Comparison of ENCODE assay signal across 11 cellular contexts in the genomic region with DNA sequence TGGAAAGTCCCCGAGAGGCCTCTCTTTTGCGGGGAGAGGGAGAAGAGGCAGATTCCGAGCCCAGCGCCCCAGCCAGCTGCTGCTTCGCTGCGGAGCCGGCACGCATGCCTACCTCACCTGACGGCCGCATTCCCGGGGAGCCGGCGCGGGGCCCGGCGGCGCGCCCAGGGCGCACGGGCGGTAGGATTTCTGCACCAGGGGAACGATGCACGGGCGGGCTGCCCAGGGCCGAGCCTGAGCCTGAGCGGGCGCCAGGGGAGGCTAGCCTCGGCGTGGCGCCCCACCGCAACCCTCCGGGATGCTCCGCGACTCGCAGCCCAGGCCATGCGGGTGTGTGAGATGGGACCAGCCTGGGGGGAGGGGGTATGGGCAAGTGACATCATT.
DNase-seq lines count a peak whose midpoint lies in the region; ATAC-seq and TF ChIP-seq lines count a peak whose summit lies in the region.
"Had no signal": no experiment of that assay in that cellular context is flagged by ENCODE, and none has a peak within 500 bp of the region (broad histone marks: within the 10 kb centered on the region; RNA-seq: fewer than 3 reads in every experiment).

No MANE protein-coding gene starts in this region.

- in situ Hi-C loops in transverse colon (cut with MboI; ENCODE audit: low pct_ligation_motif_present in 1 of 4, low pct_unique_long_range_greater_than_20kb in 1 of 4, low sequenced_read_pairs in 3 of 4) = no loop called here

- peaks cover 2% of the 10 kb centered on the region for H3K36me3 Mint-ChIP-seq in activated CD8-positive, alpha-beta memory T cell treated with anti-CD3 and anti-CD28 coated beads, Interleukin-2, amount 10 ng/mL, durations not matched to agents 7 days and 5 days
- H3K36me3 Mint-ChIP-seq in activated naive CD8-positive, alpha-beta T cell treated with anti-CD3 and anti-CD28 coated beads, Interleukin-2, amount 10 ng/mL, durations not matched to agents 7 days and 5 days = no peaks in the 10 kb centered on the region
- H3K36me3 Mint-ChIP-seq in stimulated activated naive CD8-positive, alpha-beta T cell treated with anti-CD3 and anti-CD28 coated beads, Interleukin-15, Interleukin-2, amounts not matched to agents 100 ng/mL and 50 ng/mL, for 24 hours (ENCODE audit: low read depth) = no peaks in the 10 kb centered on the region
- H3K36me3 Mint-ChIP-seq: IgD-negative memory B cell, naive B cell had no signal

- no peaks in the 10 kb centered on the region for H3K9me3 Mint-ChIP-seq in activated CD8-positive, alpha-beta memory T cell treated with anti-CD3 and anti-CD28 coated beads, Interleukin-2, amount 10 ng/mL, durations not matched to agents 7 days and 5 days (ENCODE audit: low read depth)
- H3K9me3 Mint-ChIP-seq in activated naive CD8-positive, alpha-beta T cell treated with anti-CD3 and anti-CD28 coated beads, Interleukin-2, amount 10 ng/mL, durations not matched to agents 7 days and 5 days = peaks cover 2% of the 10 kb centered on the region
- no peaks in the 10 kb centered on the region for H3K9me3 Mint-ChIP-seq in stimulated activated naive CD8-positive, alpha-beta T cell treated with anti-CD3 and anti-CD28 coated beads, Interleukin-15, Interleukin-2, amounts not matched to agents 100 ng/mL and 50 ng/mL, for 24 hours

- no peak for TF ChIP-seq EP300 in transverse colon (IDR thresholded peaks at IDR 0.05; ENCODE audit: low read depth)

- TF ChIP-seq CTCF in transverse colon (IDR thresholded peaks at IDR 0.05) = no peak

- CTCF ChIA-PET in activated CD8-positive, alpha-beta memory T cell treated with anti-CD3 and anti-CD28 coated beads, Interleukin-2, amount 10 ng/mL, durations not matched to agents 7 days and 5 days (lab: Charles Lee) = interaction anchor here (1.0 kb wide), 1 partner anchor 14 kb away, joined by 3 read pairs; no protein-coding TSS in a partner anchor

- ATAC-seq in activated CD8-positive, alpha-beta memory T cell treated with anti-CD3 and anti-CD28 coated beads, Interleukin-2, amount 10 ng/mL, durations not matched to agents 7 days and 5 days = peak; percentile 27
- peak; percentile 24 for ATAC-seq in activated naive CD8-positive, alpha-beta T cell treated with anti-CD3 and anti-CD28 coated beads, Interleukin-2, amount 10 ng/mL, durations not matched to agents 7 days and 5 days (ENCODE audit: low read depth)
- ATAC-seq in GM18498 (IDR thresholded peaks at IDR 0.05; ENCODE audit: unreplicated experiment) (no peak), HG02970 (IDR thresholded peaks at IDR 0.05; ENCODE audit: low FRiP score, unreplicated experiment) (no peak)

- H3K9me3 ChIP-seq in iPS-18c (ENCODE audit: control insufficient read depth, insufficient read depth, low read length) (no peaks in the 10 kb centered on the region), transverse colon (no peaks in the 10 kb centered on the region)
- H3K9me3 ChIP-seq: HAP-1 had no signal

- intact Hi-C loops in transverse colon (cut with DNase I; ENCODE audit: low total_unique reads) = no loop called here

- H3K27ac ChIP-seq in transverse colon = no peak overlapping the region

- no peak for TF ChIP-seq POLR2A in transverse colon (IDR thresholded peaks at IDR 0.05)

- H3K4me1 ChIP-seq in transverse colon = no peaks in the 10 kb centered on the region
- H3K4me1 ChIP-seq: HAP-1 had no signal

- POLR2A ChIA-PET in activated naive CD8-positive, alpha-beta T cell treated with anti-CD3 and anti-CD28 coated beads, Interleukin-2, amount 10 ng/mL, durations not matched to agents 7 days and 5 days (lab: Charles Lee) = interaction anchor here (0.6 kb wide), 1 partner anchor 23 kb away, joined by 3 read pairs; no protein-coding TSS in a partner anchor

- H3K27me3 Mint-ChIP-seq in activated CD8-positive, alpha-beta memory T cell treated with anti-CD3 and anti-CD28 coated beads, Interleukin-2, amount 10 ng/mL, durations not matched to agents 7 days and 5 days = peaks cover 10% of the 10 kb centered on the region
- H3K27me3 Mint-ChIP-seq in activated naive CD8-positive, alpha-beta T cell treated with anti-CD3 and anti-CD28 coated beads, Interleukin-2, amount 10 ng/mL, durations not matched to agents 7 days and 5 days = peaks cover 8% of the 10 kb centered on the region
- H3K27me3 Mint-ChIP-seq in stimulated activated naive CD8-positive, alpha-beta T cell treated with anti-CD3 and anti-CD28 coated beads, Interleukin-15, Interleukin-2, amounts not matched to agents 100 ng/mL and 50 ng/mL, for 24 hours = peaks cover 5% of the 10 kb centered on the region

- H3K4me3 Mint-ChIP-seq in activated CD8-positive, alpha-beta memory T cell treated with anti-CD3 and anti-CD28 coated beads, Interleukin-2, amount 10 ng/mL, durations not matched to agents 7 days and 5 days = peak overlapping the region; percentile 69
- peak overlapping the region; percentile 89 for H3K4me3 Mint-ChIP-seq in activated naive CD8-positive, alpha-beta T cell treated with anti-CD3 and anti-CD28 coated beads, Interleukin-2, amount 10 ng/mL, durations not matched to agents 7 days and 5 days
- H3K4me3 Mint-ChIP-seq in stimulated activated naive CD8-positive, alpha-beta T cell treated with anti-CD3 and anti-CD28 coated beads, Interleukin-15, Interleukin-2, amounts not matched to agents 100 ng/mL and 50 ng/mL, for 24 hours = peak overlapping the region; percentile 85
- H3K4me3 Mint-ChIP-seq: naive B cell had no signal

- peaks cover 21% of the 10 kb centered on the region for H3K4me1 Mint-ChIP-seq in activated CD8-positive, alpha-beta memory T cell treated with anti-CD3 and anti-CD28 coated beads, Interleukin-2, amount 10 ng/mL, durations not matched to agents 7 days and 5 days
- peaks cover 22% of the 10 kb centered on the region for H3K4me1 Mint-ChIP-seq in activated naive CD8-positive, alpha-beta T cell treated with anti-CD3 and anti-CD28 coated beads, Interleukin-2, amount 10 ng/mL, durations not matched to agents 7 days and 5 days
- H3K4me1 Mint-ChIP-seq in stimulated activated naive CD8-positive, alpha-beta T cell treated with anti-CD3 and anti-CD28 coated beads, Interleukin-15, Interleukin-2, amounts not matched to agents 100 ng/mL and 50 ng/mL, for 24 hours (ENCODE audit: low read depth) = peaks cover 31% of the 10 kb centered on the region
- H3K4me1 Mint-ChIP-seq: IgD-negative memory B cell had no signal

- H3K27me3 ChIP-seq in transverse colon = no peaks in the 10 kb centered on the region

- H3K4me3 ChIP-seq in iPS-18c (ENCODE audit: insufficient read depth, low read depth, low read length) = peak overlapping the region; percentile 57
- peak overlapping the region in 1 of 4 donors; percentile 33 for H3K4me3 ChIP-seq in transverse colon
- H3K4me3 ChIP-seq: HAP-1 had no signal

- H3K27ac Mint-ChIP-seq in activated CD8-positive, alpha-beta memory T cell treated with anti-CD3 and anti-CD28 coated beads, Interleukin-2, amount 10 ng/mL, durations not matched to agents 7 days and 5 days = no peak overlapping the region
- H3K27ac Mint-ChIP-seq in activated naive CD8-positive, alpha-beta T cell treated with anti-CD3 and anti-CD28 coated beads, Interleukin-2, amount 10 ng/mL, durations not matched to agents 7 days and 5 days = peak overlapping the region; percentile 89
- H3K27ac Mint-ChIP-seq in stimulated activated naive CD8-positive, alpha-beta T cell treated with anti-CD3 and anti-CD28 coated beads, Interleukin-15, Interleukin-2, amounts not matched to agents 100 ng/mL and 50 ng/mL, for 24 hours = no peak overlapping the region
- H3K27ac Mint-ChIP-seq: IgD-negative memory B cell, naive B cell had no signal

- WGBS in transverse colon (ENCODE audit: low coverage in 1 of 2), 2 donors = 47% methylated on average over 18 of the region's 36 CpGs; no CpG with 5 or more reads in 1 of the 2 donors

- no peak for DNase-seq in activated CD8-positive, alpha-beta memory T cell treated with anti-CD3 and anti-CD28 coated beads, Interleukin-2, amount 10 ng/mL, durations not matched to agents 7 days and 5 days
- no peak for DNase-seq in activated CD8-positive, alpha-beta memory T cell treated with anti-CD3 and anti-CD28 coated beads, Interleukin-2, amount 50 U/mL, for 48 hours
- peak; percentile 33 for DNase-seq in activated naive CD8-positive, alpha-beta T cell treated with anti-CD3 and anti-CD28 coated beads, Interleukin-2, amount 10 ng/mL, durations not matched to agents 7 days and 5 days
- DNase-seq in transverse colon = no peak
- DNase-seq: naive B cell had no signal

- H3K36me3 ChIP-seq in transverse colon = no peaks in the 10 kb centered on the region
- H3K36me3 ChIP-seq: HAP-1 had no signal

Comparison
In these comparisons a context has a peak if more than half of its experiments do, and no peak if none do; other contexts are left out.
1. ATAC-seq: peak in activated CD8-positive, alpha-beta memory T cell treated with anti-CD3 and anti-CD28 coated beads, Interleukin-2, amount 10 ng/mL, durations not matched to agents 7 days and 5 days (single experiment) and activated naive CD8-positive, alpha-beta T cell treated with anti-CD3 and anti-CD28 coated beads, Interleukin-2, amount 10 ng/mL, durations not matched to agents 7 days and 5 days (single experiment); none in GM18498 (single experiment) and HG02970 (single experiment).
2. Peak in every context shown above with its lines, with median percentiles within 50 percentile points of each other: H3K4me3 Mint-ChIP-seq.